In genomic region chr5:178207917-178208280, GRCh38 we compare ENCODE assay signal across 13 cellular contexts. TPM values are rescaled to one million over a fixed set of nuclear protein-coding genes. Genes with fewer than 3 reads are reported as not detected.
A peak's percentile ranks its signal among the peaks of the same experiment; 100 is the strongest.
DNase-seq lines count a peak whose midpoint lies in the region; ATAC-seq, FAIRE-seq and TF ChIP-seq lines count a peak whose summit lies in the region.
"Had no signal": no experiment of that assay in that cellular context is flagged by ENCODE, and none has a peak within 500 bp of the region (broad histone marks: within the 10 kb centered on the region; RNA-seq: fewer than 3 reads in every experiment).

No MANE protein-coding gene starts in this region.

- H3K4me1 ChIP-seq in HepG2 (ENCODE audit: insufficient read depth, low read length) = peaks cover 34% of the 10 kb centered on the region
- peaks cover 42 to 70% (median 53%) of the 10 kb centered on the region in 4 donors for H3K4me1 ChIP-seq in transverse colon
- H3K4me1 ChIP-seq in heart left ventricle = peaks cover 11 to 41% (median 24%) of the 10 kb centered on the region in 12 donors

- no peak for TF ChIP-seq RAD21 in HepG2 (CRISPR knock-in tag; IDR thresholded peaks at IDR 0.05)

- no peak overlapping the region for H3K9ac ChIP-seq in HepG2 (ENCODE audit: insufficient read depth, low read depth, low read length)

- H3K9me3 Mint-ChIP-seq in activated naive CD4-positive, alpha-beta T cell treated with anti-CD3 and anti-CD28 coated beads for 36 hours = no peaks in the 10 kb centered on the region
- no peaks in the 10 kb centered on the region for H3K9me3 Mint-ChIP-seq in activated B cell treated with CpG ODN at 0.5 μM for 24 hours

- TF ChIP-seq POLR2A in HepG2 (IDR thresholded peaks at IDR 0.05; ENCODE audit: insufficient read depth in 1 of 2, low read depth in 2 of 2, low read length in 2 of 2) = no peak
- no peak for TF ChIP-seq POLR2A in transverse colon (IDR thresholded peaks at IDR 0.05)
- TF ChIP-seq POLR2A in heart left ventricle (IDR thresholded peaks at IDR 0.05) = no peak

- FAIRE-seq in HepG2 (lab: Jason Lieb, UNC) = no peak
- FAIRE-seq: islet of Langerhans had no signal

- no peaks in the 10 kb centered on the region; a peak in 1 of 5 replicates for H3K27me3 ChIP-seq in HepG2 (ENCODE audit: control insufficient read depth in 1 of 2, insufficient read depth in 2 of 2, low read length in 2 of 2)
- H3K27me3 ChIP-seq in transverse colon = no peaks in the 10 kb centered on the region
- H3K27me3 ChIP-seq in heart left ventricle = no peaks in the 10 kb centered on the region

- H3K4me2 ChIP-seq in HepG2 (ENCODE audit: low read depth, low read length) = 0 out of 2 replicates have a peak overlapping the region, but pooled peaks have one; percentile 2

- in situ Hi-C loops in HepG2 (cut with HindIII; ENCODE audit: extremely low pct_ligation_motif_present, low pct_unique_long_range_greater_than_20kb) (no loop called here), transverse colon (cut with MboI; ENCODE audit: low pct_ligation_motif_present in 1 of 4, low pct_unique_long_range_greater_than_20kb in 1 of 4, low sequenced_read_pairs in 3 of 4) (no loop called here)

- peak overlapping the region; percentile 0 for H3K4me3 Mint-ChIP-seq in activated naive CD4-positive, alpha-beta T cell treated with anti-CD3 and anti-CD28 coated beads for 36 hours
- no peak overlapping the region for H3K4me3 Mint-ChIP-seq in activated B cell treated with CpG ODN at 0.5 μM for 24 hours

- no peaks in the 10 kb centered on the region for H3K9me3 ChIP-seq in HepG2 (ENCODE audit: low read length)
- H3K9me3 ChIP-seq in transverse colon = no peaks in the 10 kb centered on the region
- no peaks in the 10 kb centered on the region for H3K9me3 ChIP-seq in heart left ventricle
- H3K9me3 ChIP-seq: HAP-1 had no signal

- no peak for TF ChIP-seq CTCF in activated B cell treated with CpG ODN at 0.5 μM for 24 hours (IDR thresholded peaks at IDR 0.05)
- TF ChIP-seq CTCF in HepG2 (CRISPR knock-in tag; IDR thresholded peaks at IDR 0.05) = no peak
- TF ChIP-seq CTCF in transverse colon (IDR thresholded peaks at IDR 0.05) = no peak
- TF ChIP-seq CTCF in heart left ventricle (IDR thresholded peaks at IDR 0.05) = no peak

- WGBS in HepG2 (ENCODE audit: low lambda C conversion rate) = 100% methylated on average over 1 of the region's 1 CpG
- 62% methylated on average over 1 of the region's 1 CpG; no CpG with 5 or more reads in 1 of the 2 donors for WGBS in transverse colon (ENCODE audit: low coverage in 1 of 2), 2 donors
- WGBS in heart left ventricle, 4 donors = 69 to 95% (median 92%) methylated on average over 1 of the region's 1 CpG

- ATAC-seq in activated B cell treated with CpG ODN at 0.5 μM for 24 hours (ENCODE audit: low read depth) (no peak), HepG2 (no peak), HG02981 (IDR thresholded peaks at IDR 0.05; ENCODE audit: unreplicated experiment) (no peak), heart left ventricle (no peak)
- ATAC-seq: sciatic nerve had no signal

- peaks cover 39% of the 10 kb centered on the region for H4K20me1 ChIP-seq in HepG2 (ENCODE audit: insufficient read depth, low read length)

- H3K4me1 Mint-ChIP-seq in activated naive CD4-positive, alpha-beta T cell treated with anti-CD3 and anti-CD28 coated beads for 36 hours (ENCODE audit: low read depth) = peaks cover 37% of the 10 kb centered on the region
- peaks cover 28% of the 10 kb centered on the region for H3K4me1 Mint-ChIP-seq in activated B cell treated with CpG ODN at 0.5 μM for 24 hours

- peak overlapping the region; percentile 18 for H3K27ac ChIP-seq in HepG2 (ENCODE audit: extremely low read length, insufficient read depth, low read length)
- H3K27ac ChIP-seq in transverse colon = peak overlapping the region; percentile 99
- H3K27ac ChIP-seq in heart left ventricle = no peak overlapping the region

- intact Hi-C loops in activated naive CD4-positive, alpha-beta T cell treated with anti-CD3 and anti-CD28 coated beads for 36 hours (cut with micrococcal nuclease) = no loop called here
- intact Hi-C loops in activated B cell treated with CpG ODN at 0.5 μM for 24 hours (cut with micrococcal nuclease) = loop anchor here (10.0 kb wide), 1 partner anchor 417 kb away; the partner anchor contains the start of gene CLK4
- intact Hi-C loops in HepG2 (cut with micrococcal nuclease; ENCODE audit: unreplicated experiment) = no loop called here
- intact Hi-C loops in transverse colon (cut with DNase I; ENCODE audit: low total_unique reads) = no loop called here
- intact Hi-C loops in heart left ventricle (cut with DNase I) = no loop called here

- H2AFZ ChIP-seq in HepG2 (ENCODE audit: low read length) = no peak overlapping the region

- H3K36me3 Mint-ChIP-seq in activated naive CD4-positive, alpha-beta T cell treated with anti-CD3 and anti-CD28 coated beads for 36 hours (ENCODE audit: low read depth) = peaks cover 63% of the 10 kb centered on the region
- peaks cover 75% of the 10 kb centered on the region for H3K36me3 Mint-ChIP-seq in activated B cell treated with CpG ODN at 0.5 μM for 24 hours (ENCODE audit: low read depth)

- H3K4me3 ChIP-seq in HepG2 (replicated peaks in 1 of 3; ENCODE audit: insufficient read depth in 1 of 3, low read depth in 2 of 3, low read length in 3 of 3) (no peak overlapping the region), transverse colon (no peak overlapping the region), heart left ventricle (no peak overlapping the region)
- H3K4me3 ChIP-seq: HAP-1 had no signal

- peak overlapping the region; percentile 72 for H3K27ac Mint-ChIP-seq in activated naive CD4-positive, alpha-beta T cell treated with anti-CD3 and anti-CD28 coated beads for 36 hours
- peak overlapping the region; percentile 24 for H3K27ac Mint-ChIP-seq in activated B cell treated with CpG ODN at 0.5 μM for 24 hours

- no peak for DNase-seq in activated naive CD4-positive, alpha-beta T cell treated with anti-CD3 and anti-CD28 coated beads for 36 hours
- no peak for DNase-seq in activated naive CD4-positive, alpha-beta T cell treated with anti-CD3 and anti-CD28 coated beads, Interleukin-2, amount 50 U/mL, for 16 hours
- DNase-seq in activated B cell treated with CpG ODN at 0.5 μM for 24 hours = no peak
- no peak for DNase-seq in HepG2 (ENCODE audit: low spot score)
- DNase-seq in transverse colon = peak; percentile 83
- DNase-seq in NCI-H2171 treated with DMSO at 0.1 percent for 48 hours (lab: John Stamatoyannopoulos, UW) = no peak
- no peak for DNase-seq in heart left ventricle
- DNase-seq: NCI-H2227 treated with DMSO at 0.1 percent for 48 hours had no signal

- CTCF ChIA-PET in activated naive CD4-positive, alpha-beta T cell treated with anti-CD3 and anti-CD28 coated beads for 36 hours (lab: Charles Lee) = no interaction called here
- CTCF ChIA-PET in activated B cell treated with CpG ODN at 0.5 μM for 24 hours (lab: Charles Lee) (no interaction called here), HepG2 (lab: Yijun Ruan, JAX; ENCODE audit: low intra/inter-chr PET ratio, low total read pairs) (no interaction called here)

- TF ChIP-seq EP300 in HepG2 (IDR thresholded peaks at IDR 0.05; ENCODE audit: low read depth in 2 of 2, low read length in 2 of 2) (no peak), HepG2 (CRISPR knock-in tag; IDR thresholded peaks at IDR 0.05; ENCODE audit: borderline replicate concordance) (no peak), transverse colon (IDR thresholded peaks at IDR 0.05; ENCODE audit: low read depth) (peak; percentile 98)

- H3K27me3 Mint-ChIP-seq in activated naive CD4-positive, alpha-beta T cell treated with anti-CD3 and anti-CD28 coated beads for 36 hours (ENCODE audit: low read depth) = peaks cover 2% of the 10 kb centered on the region
- no peaks in the 10 kb centered on the region for H3K27me3 Mint-ChIP-seq in activated B cell treated with CpG ODN at 0.5 μM for 24 hours

- H3K79me2 ChIP-seq in HepG2 (ENCODE audit: insufficient read depth, low read length) = peaks cover 35% of the 10 kb centered on the region

- POLR2A ChIA-PET in activated B cell treated with CpG ODN at 0.5 μM for 24 hours (lab: Charles Lee) = no interaction called here
- POLR2A ChIA-PET in HepG2 (lab: Yijun Ruan, JAX) = interaction anchor here (2.8 kb wide), 1 partner anchor 24 kb away, joined by 12 read pairs; the partner anchor contains the start of gene PHYKPL

- BruUV-seq in HepG2 (replicated peaks; lab: Mats Ljungman, UMichigan) = no TSS peak

- H3K36me3 ChIP-seq in HepG2 (replicated peaks in 1 of 2; ENCODE audit: control insufficient read depth in 1 of 2, insufficient read depth in 2 of 2, low read length in 2 of 2) (peaks cover 17 to 69% of the 10 kb centered on the region in 2 experiments), transverse colon (peaks cover 0 to 37% (median 21%) of the 10 kb centered on the region in 4 donors), heart left ventricle (peaks cover 7 to 75% (median 68%) of the 10 kb centered on the region in 9 donors)

RNA-seq across cellular contexts. Expression of gene HNRNPAB, which starts 3.6 kb away (rescaled TPM):
- 100 to 1,000 TPM; 251 to 262 TPM for total RNA-seq in activated naive CD4-positive, alpha-beta T cell treated with anti-CD3 and anti-CD28 coated beads for 36 hours
- 118 and 120 TPM in 2 replicates for total RNA-seq in activated B cell treated with CpG ODN at 0.5 μM for 24 hours
- 111 and 132 TPM in 2 replicates for total RNA-seq in HepG2 (2016; rRNA removed; fragmentation: Illumina TruSeq; extraction: Trizol)
- 12.0 and 13.3 TPM in 2 replicates for total RNA-seq in HepG2 (2016; cell fraction: cytosol; rRNA removed; fragmentation: Illumina TruSeq; extraction: Trizol; ENCODE audit: low read depth)
- 110 and 122 TPM in 2 replicates for total RNA-seq in HepG2 (2016; cell fraction: insoluble cytoplasmic fraction; rRNA removed; fragmentation: Illumina TruSeq; extraction: Trizol)
- total RNA-seq in HepG2 (2016; cell fraction: membrane; rRNA removed; fragmentation: Illumina TruSeq; extraction: Trizol) = 37.5 and 44.0 TPM in 2 replicates
- 54.8 and 64.8 TPM in 2 replicates for total RNA-seq in HepG2 (2016; cell fraction: nucleus; rRNA removed; fragmentation: Illumina TruSeq; extraction: Trizol)
- polyA plus RNA-seq in HepG2 (2011; rRNA removed) = 46.1 and 62.6 TPM in 2 replicates
- 52.5 and 54.6 TPM in 2 replicates for polyA plus RNA-seq in HepG2 (2011; cell fraction: cytosol; rRNA removed)
- polyA plus RNA-seq in HepG2 (2011; cell fraction: nucleus; rRNA removed) = 28.6 and 30.1 TPM in 2 replicates
- polyA plus RNA-seq in HepG2 (2012) = 55.4 and 68.0 TPM in 2 replicates
- polyA plus RNA-seq in HepG2 (2016; cell fraction: cytosol; fragmentation: Illumina TruSeq; extraction: Trizol; ENCODE audit: low read depth) = 12.0 and 13.6 TPM in 2 replicates
- 241 and 256 TPM in 2 replicates for polyA plus RNA-seq in HepG2 (2016; cell fraction: insoluble cytoplasmic fraction; fragmentation: Illumina TruSeq; extraction: Trizol; ENCODE audit: low read depth)
- polyA plus RNA-seq in HepG2 (2016; cell fraction: membrane; fragmentation: Illumina TruSeq; extraction: Trizol; ENCODE audit: low read depth) = 36.3 and 40.6 TPM in 2 replicates
- 151 and 157 TPM in 2 replicates for polyA plus RNA-seq in HepG2 (2016; cell fraction: nucleus; fragmentation: Illumina TruSeq; extraction: Trizol; ENCODE audit: insufficient read depth, low read depth)
- 17.1 and 71.1 TPM in 2 replicates for polyA minus RNA-seq in HepG2 (2011; rRNA and poly(A)+ RNA removed; ENCODE audit: low replicate concordance)
- polyA minus RNA-seq in HepG2 (2011; cell fraction: cytosol; rRNA and poly(A)+ RNA removed) = 15.4 and 24.9 TPM in 2 replicates
- polyA minus RNA-seq in HepG2 (2011; cell fraction: nucleus; rRNA and poly(A)+ RNA removed) = 26.0 and 31.3 TPM in 2 replicates
- total RNA-seq in transverse colon = 100 to 1,000 TPM; 115 to 199 (median 169) TPM
- 100 to 1,000 TPM in 3 of 9 donors, 10 to 100 TPM in 6; 64.2 to 139 (median 85.7) TPM for total RNA-seq in heart left ventricle
- 100 to 1,000 TPM; 109 to 150 TPM for polyA plus RNA-seq in heart left ventricle

RNA-seq across cellular contexts. Expression of gene GMCL2, which starts 20.7 kb away (rescaled TPM):
- not detected for total RNA-seq in activated naive CD4-positive, alpha-beta T cell treated with anti-CD3 and anti-CD28 coated beads for 36 hours
- total RNA-seq in activated B cell treated with CpG ODN at 0.5 μM for 24 hours (not detected in 2 replicates), HepG2 (2016; rRNA removed; fragmentation: Illumina TruSeq; extraction: Trizol) (not detected in 2 replicates), transverse colon (not detected), heart left ventricle (not detected)
- not detected in 2 replicates for total RNA-seq in HepG2 (2016; cell fraction: cytosol; rRNA removed; fragmentation: Illumina TruSeq; extraction: Trizol; ENCODE audit: low read depth)
- total RNA-seq in HepG2 (2016; cell fraction: insoluble cytoplasmic fraction; rRNA removed; fragmentation: Illumina TruSeq; extraction: Trizol) = not detected in 2 replicates
- total RNA-seq in HepG2 (2016; cell fraction: membrane; rRNA removed; fragmentation: Illumina TruSeq; extraction: Trizol) = not detected in 2 replicates
- total RNA-seq in HepG2 (2016; cell fraction: nucleus; rRNA removed; fragmentation: Illumina TruSeq; extraction: Trizol) = not detected in 2 replicates
- polyA plus RNA-seq in HepG2 (2011; rRNA removed) (0.03 TPM in 1 of 2 replicates, not detected in the other), heart left ventricle (not detected)
- polyA plus RNA-seq in HepG2 (2011; cell fraction: cytosol; rRNA removed) = not detected in 2 replicates
- polyA plus RNA-seq in HepG2 (2011; cell fraction: nucleus; rRNA removed) = not detected in 2 replicates
- polyA plus RNA-seq in HepG2 (2012) = 0.05 TPM in 1 of 2 replicates, not detected in the other
- polyA plus RNA-seq in HepG2 (2016; cell fraction: cytosol; fragmentation: Illumina TruSeq; extraction: Trizol; ENCODE audit: low read depth) = not detected in 2 replicates
- not detected in 2 replicates for polyA plus RNA-seq in HepG2 (2016; cell fraction: insoluble cytoplasmic fraction; fragmentation: Illumina TruSeq; extraction: Trizol; ENCODE audit: low read depth)
- not detected in 2 replicates for polyA plus RNA-seq in HepG2 (2016; cell fraction: membrane; fragmentation: Illumina TruSeq; extraction: Trizol; ENCODE audit: low read depth)
- not detected in 2 replicates for polyA plus RNA-seq in HepG2 (2016; cell fraction: nucleus; fragmentation: Illumina TruSeq; extraction: Trizol; ENCODE audit: insufficient read depth, low read depth)
- polyA minus RNA-seq in HepG2 (2011; rRNA and poly(A)+ RNA removed; ENCODE audit: low replicate concordance) = not detected in 2 replicates
- polyA minus RNA-seq in HepG2 (2011; cell fraction: cytosol; rRNA and poly(A)+ RNA removed) = not detected in 2 replicates
- polyA minus RNA-seq in HepG2 (2011; cell fraction: nucleus; rRNA and poly(A)+ RNA removed) = not detected in 2 replicates
- total RNA-seq: endothelial cell of umbilical vein, sciatic nerve had no signal
- polyA plus RNA-seq: endothelial cell of umbilical vein had no signal

RNA-seq across cellular contexts. Expression of gene PHYKPL, which starts 24.7 kb away (rescaled TPM):
- 10 to 100 TPM; 50.9 to 51.2 TPM for total RNA-seq in activated naive CD4-positive, alpha-beta T cell treated with anti-CD3 and anti-CD28 coated beads for 36 hours
- total RNA-seq in activated B cell treated with CpG ODN at 0.5 μM for 24 hours (176 and 205 TPM in 2 replicates), HepG2 (2016; rRNA removed; fragmentation: Illumina TruSeq; extraction: Trizol) (6.5 and 18.0 TPM in 2 replicates), transverse colon (100 to 1,000 TPM; 124 to 405 (median 197) TPM), heart left ventricle (10 to 100 TPM; 33.3 to 56.2 (median 38.6) TPM)
- 9.3 and 10.3 TPM in 2 replicates for total RNA-seq in HepG2 (2016; cell fraction: cytosol; rRNA removed; fragmentation: Illumina TruSeq; extraction: Trizol; ENCODE audit: low read depth)
- 6.3 and 18.2 TPM in 2 replicates for total RNA-seq in HepG2 (2016; cell fraction: insoluble cytoplasmic fraction; rRNA removed; fragmentation: Illumina TruSeq; extraction: Trizol)
- 12.3 and 14.3 TPM in 2 replicates for total RNA-seq in HepG2 (2016; cell fraction: membrane; rRNA removed; fragmentation: Illumina TruSeq; extraction: Trizol)
- total RNA-seq in HepG2 (2016; cell fraction: nucleus; rRNA removed; fragmentation: Illumina TruSeq; extraction: Trizol) = 28.0 and 31.5 TPM in 2 replicates
- polyA plus RNA-seq in HepG2 (2011; rRNA removed) (78.6 and 94.3 TPM in 2 replicates), heart left ventricle (10 to 100 TPM; 21.3 to 41.8 TPM)
- polyA plus RNA-seq in HepG2 (2011; cell fraction: cytosol; rRNA removed) = 35.8 and 36.7 TPM in 2 replicates
- polyA plus RNA-seq in HepG2 (2011; cell fraction: nucleus; rRNA removed) = 312 and 345 TPM in 2 replicates
- 25.4 and 34.0 TPM in 2 replicates for polyA plus RNA-seq in HepG2 (2012)
- 6.9 and 8.7 TPM in 2 replicates for polyA plus RNA-seq in HepG2 (2016; cell fraction: cytosol; fragmentation: Illumina TruSeq; extraction: Trizol; ENCODE audit: low read depth)
- 6.1 and 7.0 TPM in 2 replicates for polyA plus RNA-seq in HepG2 (2016; cell fraction: insoluble cytoplasmic fraction; fragmentation: Illumina TruSeq; extraction: Trizol; ENCODE audit: low read depth)
- 9.0 and 11.2 TPM in 2 replicates for polyA plus RNA-seq in HepG2 (2016; cell fraction: membrane; fragmentation: Illumina TruSeq; extraction: Trizol; ENCODE audit: low read depth)
- 47.5 and 57.4 TPM in 2 replicates for polyA plus RNA-seq in HepG2 (2016; cell fraction: nucleus; fragmentation: Illumina TruSeq; extraction: Trizol; ENCODE audit: insufficient read depth, low read depth)
- polyA minus RNA-seq in HepG2 (2011; rRNA and poly(A)+ RNA removed; ENCODE audit: low replicate concordance) = 97.9 and 139 TPM in 2 replicates
- 10.3 and 11.5 TPM in 2 replicates for polyA minus RNA-seq in HepG2 (2011; cell fraction: cytosol; rRNA and poly(A)+ RNA removed)
- 134 and 154 TPM in 2 replicates for polyA minus RNA-seq in HepG2 (2011; cell fraction: nucleus; rRNA and poly(A)+ RNA removed)

RNA-seq across cellular contexts. Expression of gene NHP2, which starts 54.2 kb away (rescaled TPM):
- total RNA-seq in activated naive CD4-positive, alpha-beta T cell treated with anti-CD3 and anti-CD28 coated beads for 36 hours = 100 to 1,000 TPM; 289 to 298 TPM
- total RNA-seq in activated B cell treated with CpG ODN at 0.5 μM for 24 hours (175 and 180 TPM in 2 replicates), HepG2 (2016; rRNA removed; fragmentation: Illumina TruSeq; extraction: Trizol) (96.1 and 113 TPM in 2 replicates), transverse colon (100 to 1,000 TPM in 2 of 4 donors, 10 to 100 TPM in 2; 28.1 to 116 (median 96.7) TPM), heart left ventricle (100 to 1,000 TPM in 3 of 9 donors, 10 to 100 TPM in 6; 60.9 to 196 (median 75.2) TPM)
- total RNA-seq in HepG2 (2016; cell fraction: cytosol; rRNA removed; fragmentation: Illumina TruSeq; extraction: Trizol; ENCODE audit: low read depth) = 68.1 and 88.8 TPM in 2 replicates
- 97.1 and 114 TPM in 2 replicates for total RNA-seq in HepG2 (2016; cell fraction: insoluble cytoplasmic fraction; rRNA removed; fragmentation: Illumina TruSeq; extraction: Trizol)
- total RNA-seq in HepG2 (2016; cell fraction: membrane; rRNA removed; fragmentation: Illumina TruSeq; extraction: Trizol) = 84.9 and 113 TPM in 2 replicates
- total RNA-seq in HepG2 (2016; cell fraction: nucleus; rRNA removed; fragmentation: Illumina TruSeq; extraction: Trizol) = 34.2 and 43.0 TPM in 2 replicates
- polyA plus RNA-seq in HepG2 (2011; rRNA removed) (56.2 and 60.8 TPM in 2 replicates), heart left ventricle (100 to 1,000 TPM in 1 of 2 donors, 10 to 100 TPM in 1; 92.0 to 320 TPM)
- polyA plus RNA-seq in HepG2 (2011; cell fraction: cytosol; rRNA removed) = 78.2 and 86.1 TPM in 2 replicates
- polyA plus RNA-seq in HepG2 (2011; cell fraction: nucleus; rRNA removed) = 29.3 and 29.5 TPM in 2 replicates
- 75.3 and 78.7 TPM in 2 replicates for polyA plus RNA-seq in HepG2 (2012)
- polyA plus RNA-seq in HepG2 (2016; cell fraction: cytosol; fragmentation: Illumina TruSeq; extraction: Trizol; ENCODE audit: low read depth) = 93.8 and 147 TPM in 2 replicates
- 159 and 169 TPM in 2 replicates for polyA plus RNA-seq in HepG2 (2016; cell fraction: insoluble cytoplasmic fraction; fragmentation: Illumina TruSeq; extraction: Trizol; ENCODE audit: low read depth)
- polyA plus RNA-seq in HepG2 (2016; cell fraction: membrane; fragmentation: Illumina TruSeq; extraction: Trizol; ENCODE audit: low read depth) = 102 and 133 TPM in 2 replicates
- polyA plus RNA-seq in HepG2 (2016; cell fraction: nucleus; fragmentation: Illumina TruSeq; extraction: Trizol; ENCODE audit: insufficient read depth, low read depth) = 79.3 and 81.0 TPM in 2 replicates
- polyA minus RNA-seq in HepG2 (2011; rRNA and poly(A)+ RNA removed; ENCODE audit: low replicate concordance) = 38.1 and 80.1 TPM in 2 replicates
- 25.2 and 34.9 TPM in 2 replicates for polyA minus RNA-seq in HepG2 (2011; cell fraction: cytosol; rRNA and poly(A)+ RNA removed)
- 28.8 and 31.7 TPM in 2 replicates for polyA minus RNA-seq in HepG2 (2011; cell fraction: nucleus; rRNA and poly(A)+ RNA removed)

Comparison
In these comparisons a context has a peak if more than half of its experiments do, and no peak if none do; other contexts are left out.
1. H3K27ac ChIP-seq: peak in HepG2 (single experiment) and transverse colon (4 of 4); none in heart left ventricle (0 of 12).